In the genomic region with DNA sequence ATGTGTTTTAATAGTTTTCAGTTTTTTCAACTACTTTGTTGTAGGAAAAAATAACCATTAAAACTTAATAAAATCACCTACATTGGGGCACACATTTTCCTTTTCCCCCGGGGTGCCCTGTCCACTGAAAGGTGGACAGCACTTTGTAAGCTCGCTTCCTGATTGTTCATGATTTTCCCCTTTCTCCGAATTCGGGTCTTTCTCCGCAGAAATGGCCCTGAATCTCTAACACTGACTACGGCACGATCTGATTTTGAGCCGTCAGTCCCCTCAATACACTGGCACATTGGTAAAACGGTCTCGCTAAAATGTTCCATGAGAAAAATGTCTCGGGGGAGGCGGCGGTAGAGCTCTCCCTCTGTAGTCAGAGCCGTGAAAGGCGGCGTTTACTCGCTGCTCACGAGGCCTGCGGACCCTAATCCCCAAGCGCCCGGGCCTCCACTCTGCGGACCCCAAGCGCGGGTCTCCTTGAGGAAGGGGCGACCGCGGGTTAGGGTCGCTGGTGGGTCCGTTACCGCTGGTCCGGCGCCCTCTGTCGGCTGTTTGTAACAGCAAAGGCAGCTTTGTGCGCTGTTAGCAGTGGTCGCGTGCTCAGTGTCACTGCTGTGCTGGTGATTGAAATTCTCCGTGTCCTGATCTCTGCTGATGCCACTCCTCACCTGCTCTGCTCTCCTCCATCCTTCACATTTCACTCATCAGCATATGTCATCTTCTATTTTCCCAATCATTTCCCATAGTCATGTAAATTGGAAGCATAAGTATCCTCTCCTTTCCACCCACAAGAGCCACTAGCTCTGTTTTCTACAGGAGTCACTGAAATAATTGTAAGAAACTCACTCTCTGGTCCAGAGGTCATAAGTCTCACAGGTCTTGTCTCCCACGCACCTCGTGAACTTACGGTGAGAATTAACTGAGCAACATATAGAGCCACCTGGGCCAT, we compare ENCODE assay signal across 9 cellular contexts. TPM values are rescaled to one million over a fixed set of nuclear protein-coding genes. Genes with fewer than 3 reads are reported as not detected.
DNase-seq lines count a peak whose midpoint lies in the region; ATAC-seq, FAIRE-seq and TF ChIP-seq lines count a peak whose summit lies in the region.
"Had no signal": no experiment of that assay in that cellular context is flagged by ENCODE, and none has a peak within 500 bp of the region (broad histone marks: within the 10 kb centered on the region; RNA-seq: fewer than 3 reads in every experiment).

No MANE protein-coding gene starts in this region.

- H3K36me3 ChIP-seq in H1 (ENCODE audit: control insufficient read depth in 2 of 4, insufficient read depth in 4 of 4, low read length in 3 of 4) = no peaks in the 10 kb centered on the region
- no peaks in the 10 kb centered on the region for H3K36me3 ChIP-seq in mucosa of rectum (ENCODE audit: control insufficient read depth in 2 of 2, insufficient read depth in 2 of 2, low read length in 2 of 2)

- peak; percentile 45 for FAIRE-seq in H1 (lab: Jason Lieb, UNC)

- no peak overlapping the region; a peak in 1 of 7 replicates for H3K9ac ChIP-seq in H1 (replicated peaks in 1 of 4; ENCODE audit: extremely low read depth in 1 of 4, low read depth in 3 of 4, low read length in 3 of 4)
- peak overlapping the region; percentile 5 to 21 for H3K9ac ChIP-seq in mucosa of rectum (ENCODE audit: low read depth in 1 of 2, low read length in 2 of 2)

- no peak overlapping the region for H3K14ac ChIP-seq in H1 (ENCODE audit: insufficient read length)

- no peaks in the 10 kb centered on the region for H3K79me2 ChIP-seq in H1 (ENCODE audit: control insufficient read depth in 1 of 2, insufficient read depth in 2 of 2, low read length in 2 of 2)

- H3K4me1 Mint-ChIP-seq in activated CD8-positive, alpha-beta T cell treated with anti-CD3 and anti-CD28 coated beads, Interleukin-2, amount 10 ng/mL, durations not matched to agents 7 days and 5 days (ENCODE audit: low read depth) = peaks cover 5% of the 10 kb centered on the region

- no peak overlapping the region for H2BK5ac ChIP-seq in H1 (ENCODE audit: low read depth, low read length)

- H3K79me1 ChIP-seq in H1 (ENCODE audit: low read depth, low read length) = no peaks in the 10 kb centered on the region

- H4K8ac ChIP-seq in H1 (ENCODE audit: extremely low read depth, insufficient read depth, low read length) = no peak overlapping the region

- H3K4me1 ChIP-seq in H1 (replicated peaks in 1 of 4; ENCODE audit: control insufficient read depth in 3 of 4, insufficient read depth in 4 of 4, low read length in 3 of 4) = no peaks in the 10 kb centered on the region
- peaks cover 0 to 6% of the 10 kb centered on the region in 2 donors for H3K4me1 ChIP-seq in mucosa of rectum (ENCODE audit: control insufficient read depth in 2 of 2, insufficient read depth in 2 of 2, low read length in 2 of 2)

- no peak overlapping the region for H3K23ac ChIP-seq in H1 (ENCODE audit: insufficient read length)

- H2BK12ac ChIP-seq in H1 (ENCODE audit: low read depth, low read length) = no peak overlapping the region

- peak; percentile 81 for TF ChIP-seq CTCF in LNCaP clone FGC (IDR thresholded peaks at IDR 0.05; ENCODE audit: control insufficient read depth, extremely low read depth, insufficient read depth)
- peak; percentile 88 to 98 (median 93) for TF ChIP-seq CTCF in H1 (IDR thresholded peaks at IDR 0.05; ENCODE audit: control extremely low read depth in 1 of 3, insufficient read depth in 1 of 3, low read depth in 1 of 3, low read length in 3 of 3)

- no peaks in the 10 kb centered on the region for H3K9me3 ChIP-seq in H1 (ENCODE audit: insufficient read depth in 2 of 2, low read depth in 1 of 2, low read length in 1 of 2)
- no peaks in the 10 kb centered on the region for H3K9me3 ChIP-seq in mucosa of rectum (ENCODE audit: control insufficient read depth in 2 of 2, low read length in 2 of 2)

- H3K23me2 ChIP-seq in H1 (ENCODE audit: low read depth, low read length) = no peaks in the 10 kb centered on the region; the same call in 1 of the 2 replicates

- peaks cover 0 to 8% (median 4%) of the 10 kb centered on the region in 4 experiments; a peak in 3 of 7 replicates for H3K27me3 ChIP-seq in H1 (replicated peaks in 1 of 4; ENCODE audit: control insufficient read depth in 3 of 4, extremely low read depth in 1 of 4, insufficient read depth in 3 of 4, low read length in 3 of 4)
- peaks cover 24 to 42% of the 10 kb centered on the region in 2 donors for H3K27me3 ChIP-seq in mucosa of rectum (ENCODE audit: control insufficient read depth in 2 of 2, insufficient read depth in 2 of 2, low read length in 2 of 2)

- ATAC-seq in GM21529 (IDR thresholded peaks at IDR 0.05; ENCODE audit: unreplicated experiment) = peak; percentile 76
- peak; percentile 86 for ATAC-seq in activated CD8-positive, alpha-beta T cell treated with anti-CD3 and anti-CD28 coated beads, Interleukin-2, amount 10 ng/mL, durations not matched to agents 7 days and 5 days

- TF ChIP-seq RAD21 in H1 (IDR thresholded peaks at IDR 0.05 in 1 of 2, conservative IDR thresholded peaks at IDR 0.05 in 1 of 2; ENCODE audit: low read depth in 2 of 2, low read length in 2 of 2) = peak; percentile 61 to 72

- H3K56ac ChIP-seq in H1 (replicated peaks; ENCODE audit: insufficient read length, low read depth, low read length) = no peak overlapping the region

- peak overlapping the region; percentile 48 for H3K4me3 Mint-ChIP-seq in activated CD8-positive, alpha-beta T cell treated with anti-CD3 and anti-CD28 coated beads, Interleukin-2, amount 10 ng/mL, durations not matched to agents 7 days and 5 days

- H3K27ac Mint-ChIP-seq in activated CD8-positive, alpha-beta T cell treated with anti-CD3 and anti-CD28 coated beads, Interleukin-2, amount 10 ng/mL, durations not matched to agents 7 days and 5 days = no peak overlapping the region

- no peak overlapping the region for H3K4ac ChIP-seq in H1 (replicated peaks; ENCODE audit: insufficient read length, low read depth, low read length)

- CTCF ChIA-PET in activated CD8-positive, alpha-beta T cell treated with anti-CD3 and anti-CD28 coated beads, Interleukin-2, amount 10 ng/mL, durations not matched to agents 7 days and 5 days (lab: Charles Lee) = interaction anchor here (0.7 to 3.8 kb wide), 45 partner anchors 9 to 393 kb away, joined by 3 to 123 read pairs (median 8); a partner anchor contains a TSS
- CTCF ChIA-PET in H1 (lab: Charles Lee; ENCODE audit: partially characterized antibody) = interaction anchor here (0.6 to 6.8 kb wide), 42 partner anchors 9 to 409 kb away, joined by 3 to 79 read pairs (median 5); a partner anchor contains a TSS

- no peak overlapping the region for H2BK120ac ChIP-seq in H1 (replicated peaks; ENCODE audit: low read depth, low read length)

- no peak for TF ChIP-seq EP300 in H1 (IDR thresholded peaks at IDR 0.05; ENCODE audit: borderline replicate concordance in 1 of 2, low read depth in 2 of 2, low read length in 2 of 2)

- TF ChIP-seq POLR2A in H1 (IDR thresholded peaks at IDR 0.05; ENCODE audit: control extremely low read depth in 1 of 2, low read depth in 2 of 2, low read length in 2 of 2) = no peak

- no peak overlapping the region for H3K27ac ChIP-seq in H1 (ENCODE audit: low read depth, low read length)
- H3K27ac ChIP-seq in mucosa of rectum (ENCODE audit: low read depth in 2 of 2, low read length in 2 of 2) = no peak overlapping the region

- no peak overlapping the region for H2BK15ac ChIP-seq in H1 (ENCODE audit: low read length)

- no peaks in the 10 kb centered on the region for H3K9me3 Mint-ChIP-seq in activated CD8-positive, alpha-beta T cell treated with anti-CD3 and anti-CD28 coated beads, Interleukin-2, amount 10 ng/mL, durations not matched to agents 7 days and 5 days (ENCODE audit: insufficient read depth)

- peaks cover 53% of the 10 kb centered on the region for H3K27me3 Mint-ChIP-seq in activated CD8-positive, alpha-beta T cell treated with anti-CD3 and anti-CD28 coated beads, Interleukin-2, amount 10 ng/mL, durations not matched to agents 7 days and 5 days (ENCODE audit: low read depth)

- H2AK5ac ChIP-seq in H1 (ENCODE audit: low read depth, low read length) = no peak overlapping the region

- DNase-seq in ELR (ENCODE audit: low read depth) = peak; percentile 42
- DNase-seq in LNCaP clone FGC (ENCODE audit: low read depth) = no peak
- peak; percentile 70 for DNase-seq in activated CD8-positive, alpha-beta T cell treated with anti-CD3 and anti-CD28 coated beads, Interleukin-2, amount 10 ng/mL, durations not matched to agents 7 days and 5 days
- peak in 1 of 2 experiments; percentile 87 for DNase-seq in H1 (ENCODE audit: low read depth in 1 of 2, low spot score in 2 of 2)
- peak; percentile 19 to 37 for DNase-seq in stimulated activated CD8-positive, alpha-beta memory T cell treated with anti-CD3 and anti-CD28 coated beads, Interleukin-7, amount 100 ng/mL, for 1 hour (ENCODE audit: low read depth in 2 of 2)
- no peak for DNase-seq in A172 (ENCODE audit: low spot score)

- H2AFZ ChIP-seq in H1 (ENCODE audit: low read length) = peak overlapping the region; percentile 81

- H4K5ac ChIP-seq in H1 (ENCODE audit: insufficient read length, low read depth, low read length) = no peak overlapping the region

- H3K18ac ChIP-seq in H1 (ENCODE audit: extremely low read depth, low read length) = no peak overlapping the region

- POLR2A ChIA-PET in activated CD8-positive, alpha-beta T cell treated with anti-CD3 and anti-CD28 coated beads, Interleukin-2, amount 10 ng/mL, durations not matched to agents 7 days and 5 days (lab: Charles Lee) = interaction anchor here (0.6 kb wide), 1 partner anchor 677 kb away, joined by 3 read pairs; no protein-coding TSS in a partner anchor
- POLR2A ChIA-PET in H1 (lab: Charles Lee; ENCODE audit: partially characterized antibody) = interaction anchor here (0.6 to 1.3 kb wide), 4 partner anchors 10 to 418 kb away, joined by 3 to 4 read pairs (median 3); a partner anchor contains a TSS

- no peaks in the 10 kb centered on the region for H3K36me3 Mint-ChIP-seq in activated CD8-positive, alpha-beta T cell treated with anti-CD3 and anti-CD28 coated beads, Interleukin-2, amount 10 ng/mL, durations not matched to agents 7 days and 5 days (ENCODE audit: low read depth)

- H2BK20ac ChIP-seq in H1 (ENCODE audit: low read length) = no peak overlapping the region

- peak overlapping the region; percentile 57 to 61 for H3K4me2 ChIP-seq in H1 (ENCODE audit: insufficient read depth in 1 of 2, low read depth in 2 of 2, low read length in 2 of 2)

- H4K20me1 ChIP-seq in H1 (replicated peaks in 1 of 2; ENCODE audit: control insufficient read depth in 1 of 2, insufficient read depth in 2 of 2, low read length in 2 of 2) = no peaks in the 10 kb centered on the region

- no peak overlapping the region for H4K91ac ChIP-seq in H1 (replicated peaks; ENCODE audit: insufficient read length, low read length)

- WGBS in H1 (ENCODE audit: extremely low coverage in 1 of 2, insufficient coverage in 1 of 2, insufficient read length in 1 of 2, insufficient replicate concordance in 2 of 2, low coverage in 1 of 2, low lambda C conversion rate in 2 of 2, missing lambda C conversion rate in 1 of 2), 2 experiments = 14% methylated on average over 40 of the region's 40 CpGs; no CpG with 5 or more reads in 1 of the 2 experiments

- no peak overlapping the region for H3K4me3 ChIP-seq in LNCaP clone FGC (ENCODE audit: low read depth, low read length)
- peak overlapping the region; percentile 23 to 57 (median 34); a peak in 6 of 8 replicates for H3K4me3 ChIP-seq in H1 (ENCODE audit: extremely low read depth in 1 of 4, insufficient read depth in 2 of 4, low read depth in 3 of 4, low read length in 4 of 4)
- H3K4me3 ChIP-seq in mucosa of rectum (ENCODE audit: low read length in 2 of 2) = peak overlapping the region; percentile 55 to 65

RNA-seq across cellular contexts. Expression of a gene that starts 10.8 kb away (rescaled TPM):
- not detected for total RNA-seq in activated CD8-positive, alpha-beta T cell treated with anti-CD3 and anti-CD28 coated beads, Interleukin-2, amount 10 ng/mL, durations not matched to agents 7 days and 5 days
- not detected in 2 replicates for total RNA-seq in H1 (2021; fragmentation: NEBNext Ultra II Directional; extraction: Animal tissue kit (Norgen Biotek cat#: 25700))
- not detected in 2 replicates for polyA plus RNA-seq in H1 (2011; rRNA removed)
- polyA plus RNA-seq in H1 (2011; cell fraction: cytosol; rRNA removed) = not detected
- polyA plus RNA-seq in H1 (2011; cell fraction: nucleus; rRNA removed) = not detected
- not detected in 4 replicates for polyA plus RNA-seq in H1 (2012, experiment 1 of 2)
- not detected for polyA plus RNA-seq in H1 (2012, experiment 2 of 2)
- polyA plus RNA-seq in H1 (2013, experiment 1 of 2) = not detected
- polyA plus RNA-seq in H1 (2013, experiment 2 of 2) = not detected
- polyA minus RNA-seq in H1 (2011; rRNA and poly(A)+ RNA removed) = not detected in 2 replicates
- not detected for polyA minus RNA-seq in H1 (2011; cell fraction: cytosol; rRNA and poly(A)+ RNA removed)
- not detected for polyA minus RNA-seq in H1 (2011; cell fraction: nucleus; rRNA and poly(A)+ RNA removed)
- total RNA-seq in A172 (2014; rRNA removed; shearing (Covaris generic)) = not detected in 2 replicates
- total RNA-seq: glomerular endothelial cell had no signal

RNA-seq across cellular contexts. Expression of a gene that starts 12.9 kb away (rescaled TPM):
- not detected for total RNA-seq in activated CD8-positive, alpha-beta T cell treated with anti-CD3 and anti-CD28 coated beads, Interleukin-2, amount 10 ng/mL, durations not matched to agents 7 days and 5 days
- not detected in 2 replicates for total RNA-seq in H1 (2021; fragmentation: NEBNext Ultra II Directional; extraction: Animal tissue kit (Norgen Biotek cat#: 25700))
- not detected in 2 replicates for polyA plus RNA-seq in H1 (2011; rRNA removed)
- polyA plus RNA-seq in H1 (2011; cell fraction: cytosol; rRNA removed) = not detected
- not detected for polyA plus RNA-seq in H1 (2011; cell fraction: nucleus; rRNA removed)
- not detected in 4 replicates for polyA plus RNA-seq in H1 (2012, experiment 1 of 2)
- not detected for polyA plus RNA-seq in H1 (2012, experiment 2 of 2)
- not detected for polyA plus RNA-seq in H1 (2013, experiment 1 of 2)
- polyA plus RNA-seq in H1 (2013, experiment 2 of 2) = not detected
- polyA minus RNA-seq in H1 (2011; rRNA and poly(A)+ RNA removed) = not detected in 2 replicates
- polyA minus RNA-seq in H1 (2011; cell fraction: cytosol; rRNA and poly(A)+ RNA removed) = not detected
- not detected for polyA minus RNA-seq in H1 (2011; cell fraction: nucleus; rRNA and poly(A)+ RNA removed)
- not detected in 2 replicates for total RNA-seq in A172 (2014; rRNA removed; shearing (Covaris generic))
- total RNA-seq: glomerular endothelial cell had no signal

RNA-seq across cellular contexts. Expression of a gene that starts 28.2 kb away (rescaled TPM):
- not detected for total RNA-seq in activated CD8-positive, alpha-beta T cell treated with anti-CD3 and anti-CD28 coated beads, Interleukin-2, amount 10 ng/mL, durations not matched to agents 7 days and 5 days
- total RNA-seq in H1 (2021; fragmentation: NEBNext Ultra II Directional; extraction: Animal tissue kit (Norgen Biotek cat#: 25700)) = not detected in 2 replicates
- polyA plus RNA-seq in H1 (2011; rRNA removed) = not detected in 2 replicates
- not detected for polyA plus RNA-seq in H1 (2011; cell fraction: cytosol; rRNA removed)
- not detected for polyA plus RNA-seq in H1 (2011; cell fraction: nucleus; rRNA removed)
- not detected in 4 replicates for polyA plus RNA-seq in H1 (2012, experiment 1 of 2)
- not detected for polyA plus RNA-seq in H1 (2012, experiment 2 of 2)
- not detected for polyA plus RNA-seq in H1 (2013, experiment 1 of 2)
- not detected for polyA plus RNA-seq in H1 (2013, experiment 2 of 2)
- not detected in 2 replicates for polyA minus RNA-seq in H1 (2011; rRNA and poly(A)+ RNA removed)
- not detected for polyA minus RNA-seq in H1 (2011; cell fraction: cytosol; rRNA and poly(A)+ RNA removed)
- polyA minus RNA-seq in H1 (2011; cell fraction: nucleus; rRNA and poly(A)+ RNA removed) = not detected
- total RNA-seq in A172 (2014; rRNA removed; shearing (Covaris generic)) = not detected in 2 replicates
- total RNA-seq: glomerular endothelial cell had no signal

RNA-seq across cellular contexts. Expression of a gene that starts 44.2 kb away (rescaled TPM):
- not detected for total RNA-seq in activated CD8-positive, alpha-beta T cell treated with anti-CD3 and anti-CD28 coated beads, Interleukin-2, amount 10 ng/mL, durations not matched to agents 7 days and 5 days
- total RNA-seq in H1 (2021; fragmentation: NEBNext Ultra II Directional; extraction: Animal tissue kit (Norgen Biotek cat#: 25700)) = not detected in 2 replicates
- not detected in 2 replicates for polyA plus RNA-seq in H1 (2011; rRNA removed)
- polyA plus RNA-seq in H1 (2011; cell fraction: cytosol; rRNA removed) = not detected
- not detected for polyA plus RNA-seq in H1 (2011; cell fraction: nucleus; rRNA removed)
- not detected in 4 replicates for polyA plus RNA-seq in H1 (2012, experiment 1 of 2)
- polyA plus RNA-seq in H1 (2012, experiment 2 of 2) = not detected
- polyA plus RNA-seq in H1 (2013, experiment 1 of 2) = not detected
- polyA plus RNA-seq in H1 (2013, experiment 2 of 2) = not detected
- not detected in 2 replicates for polyA minus RNA-seq in H1 (2011; rRNA and poly(A)+ RNA removed)
- polyA minus RNA-seq in H1 (2011; cell fraction: cytosol; rRNA and poly(A)+ RNA removed) = not detected
- polyA minus RNA-seq in H1 (2011; cell fraction: nucleus; rRNA and poly(A)+ RNA removed) = not detected
- total RNA-seq in A172 (2014; rRNA removed; shearing (Covaris generic)) = not detected in 2 replicates
- total RNA-seq: glomerular endothelial cell had no signal

RNA-seq across cellular contexts. Expression of a gene that starts 45.4 kb away (rescaled TPM):
- total RNA-seq in activated CD8-positive, alpha-beta T cell treated with anti-CD3 and anti-CD28 coated beads, Interleukin-2, amount 10 ng/mL, durations not matched to agents 7 days and 5 days = not detected
- not detected in 2 replicates for total RNA-seq in H1 (2021; fragmentation: NEBNext Ultra II Directional; extraction: Animal tissue kit (Norgen Biotek cat#: 25700))
- not detected in 2 replicates for polyA plus RNA-seq in H1 (2011; rRNA removed)
- not detected for polyA plus RNA-seq in H1 (2011; cell fraction: cytosol; rRNA removed)
- polyA plus RNA-seq in H1 (2011; cell fraction: nucleus; rRNA removed) = not detected
- not detected in 4 replicates for polyA plus RNA-seq in H1 (2012, experiment 1 of 2)
- polyA plus RNA-seq in H1 (2012, experiment 2 of 2) = not detected
- polyA plus RNA-seq in H1 (2013, experiment 1 of 2) = not detected
- polyA plus RNA-seq in H1 (2013, experiment 2 of 2) = not detected
- polyA minus RNA-seq in H1 (2011; rRNA and poly(A)+ RNA removed) = not detected in 2 replicates
- polyA minus RNA-seq in H1 (2011; cell fraction: cytosol; rRNA and poly(A)+ RNA removed) = not detected
- polyA minus RNA-seq in H1 (2011; cell fraction: nucleus; rRNA and poly(A)+ RNA removed) = not detected
- total RNA-seq in A172 (2014; rRNA removed; shearing (Covaris generic)) = not detected in 2 replicates
- total RNA-seq: glomerular endothelial cell had no signal

Comparison
In these comparisons a context has a peak if more than half of its experiments do, and no peak if none do; other contexts are left out.
1. DNase-seq: peak in ELR (single experiment), activated CD8-positive, alpha-beta T cell treated with anti-CD3 and anti-CD28 coated beads, Interleukin-2, amount 10 ng/mL, durations not matched to agents 7 days and 5 days (single experiment) and stimulated activated CD8-positive, alpha-beta memory T cell treated with anti-CD3 and anti-CD28 coated beads, Interleukin-7, amount 100 ng/mL, for 1 hour (2 of 2); none in LNCaP clone FGC (single experiment) and A172 (single experiment).
2. H3K9ac ChIP-seq: peak in mucosa of rectum (2 of 2); none in H1 (0 of 4).